Comparison of ENCODE assay signal across 8 cellular contexts in genomic region chr3:19149388-19149787, GRCh38.
DNase-seq lines count a peak whose midpoint lies in the region; ATAC-seq and TF ChIP-seq lines count a peak whose summit lies in the region.

No MANE protein-coding gene starts in this region.

- H3K36me3 ChIP-seq in HAP-1 (replicated peaks) = no peaks in the 10 kb centered on the region
- no peaks in the 10 kb centered on the region for H3K36me3 ChIP-seq in WERI-Rb-1

- peaks cover 5% of the 10 kb centered on the region for H3K4me1 ChIP-seq in HAP-1

- ATAC-seq in GM19035 (IDR thresholded peaks at IDR 0.05; ENCODE audit: unreplicated experiment) = no peak
- no peak for ATAC-seq in HG02798 (IDR thresholded peaks at IDR 0.05; ENCODE audit: poor library complexity, unreplicated experiment)
- no peak for ATAC-seq in GM18873 (IDR thresholded peaks at IDR 0.05; ENCODE audit: low FRiP score, unreplicated experiment)

- H3K9me3 ChIP-seq in HAP-1 (no peaks in the 10 kb centered on the region), WERI-Rb-1 (ENCODE audit: severe bottlenecking) (no peaks in the 10 kb centered on the region), iPS-18c (ENCODE audit: control insufficient read depth, insufficient read depth, low read length) (peaks cover 2% of the 10 kb centered on the region)

- no peak overlapping the region for H3K4me3 ChIP-seq in AG10803 (ENCODE audit: low read length)
- no peak overlapping the region; the same call in 1 of the 2 replicates for H3K4me3 ChIP-seq in HAP-1
- H3K4me3 ChIP-seq in WERI-Rb-1 (ENCODE audit: low read depth, low read length) = peak overlapping the region; percentile 97
- peak overlapping the region; percentile 84 for H3K4me3 ChIP-seq in iPS-18c (ENCODE audit: insufficient read depth, low read depth, low read length)

- TF ChIP-seq CTCF in AG10803 (conservative IDR thresholded peaks at IDR 0.05; ENCODE audit: low read length) (no peak), WERI-Rb-1 (IDR thresholded peaks at IDR 0.05; ENCODE audit: low read depth, low read length) (no peak)

- DNase-seq in AG10803 (ENCODE audit: low read depth) (peak; percentile 10), HAP-1 (ENCODE audit: low spot score in 2 of 2) (peak; percentile 39 to 64), WERI-Rb-1 (no peak), NCI-H1105 treated with DMSO at 0.1 percent for 48 hours (lab: John Stamatoyannopoulos, UW) (no peak)

- in situ Hi-C loops in HAP-1 (cut with MboI; ENCODE audit: low sequenced_read_pairs) = no loop called here

- no peak overlapping the region for H3K27ac ChIP-seq in WERI-Rb-1

- H3K27me3 ChIP-seq in HAP-1 (ENCODE audit: low read depth) (no peaks in the 10 kb centered on the region), WERI-Rb-1 (ENCODE audit: insufficient read depth, low read depth, severe bottlenecking) (no peaks in the 10 kb centered on the region)

Comparison
In these comparisons a context has a peak if more than half of its experiments do, and no peak if none do; other contexts are left out.
1. DNase-seq: peak in AG10803 (single experiment) and HAP-1 (2 of 2); none in WERI-Rb-1 (single experiment) and NCI-H1105 treated with DMSO at 0.1 percent for 48 hours (single experiment).
2. H3K4me3 ChIP-seq: peak in WERI-Rb-1 (single experiment) and iPS-18c (single experiment); none in AG10803 (single experiment) and HAP-1 (single experiment).